ENCODE assay signal across 8 cellular contexts in the genomic region with DNA sequence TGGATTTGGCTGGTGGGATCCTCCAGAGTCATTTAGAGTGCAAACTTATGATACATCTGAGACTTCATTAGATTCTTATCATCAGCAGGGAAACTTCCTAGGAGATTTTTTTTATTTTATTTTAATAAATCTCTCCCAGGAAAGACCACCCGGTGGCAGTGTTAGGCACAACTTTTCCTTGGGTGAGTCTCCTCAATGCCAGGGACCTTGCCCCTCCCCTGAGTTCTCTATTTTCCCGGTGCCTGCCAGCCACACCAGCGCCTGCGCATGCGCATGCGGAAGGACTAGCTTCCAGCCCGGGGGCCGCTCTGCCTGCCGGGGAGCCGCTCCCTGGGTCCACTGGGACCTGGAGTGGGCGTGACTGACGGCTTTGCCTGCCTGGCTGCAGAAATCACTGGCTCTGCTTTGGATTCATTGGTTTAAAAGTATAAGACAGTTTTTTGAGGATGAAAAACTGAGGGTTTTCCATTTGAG.
DNase-seq lines count a peak whose midpoint lies in the region; ATAC-seq and TF ChIP-seq lines count a peak whose summit lies in the region.

No MANE protein-coding gene starts in this region.

- H3K4me3 ChIP-seq in iPS-18a (ENCODE audit: low read length): peak overlapping the region; percentile 59
- peak overlapping the region; percentile 38 for H3K4me3 ChIP-seq in smooth muscle cell

- no peaks in the 10 kb centered on the region for H3K23me2 ChIP-seq in H9 (ENCODE audit: insufficient read length, low read depth, low read length, poor library complexity, severe bottlenecking)

- H3K36me3 Mint-ChIP-seq in H9 (ENCODE audit: insufficient read depth in 1 of 3, low read depth in 3 of 3) (peaks cover 0 to 4% (median 4%) of the 10 kb centered on the region in 3 experiments; a peak in 2 of 7 replicates), brain (peaks cover 4% of the 10 kb centered on the region)

- no peak overlapping the region for H3T11ph ChIP-seq in H9 (ENCODE audit: low read length)

- no peak for ATAC-seq in GM18498 (IDR thresholded peaks at IDR 0.05; ENCODE audit: unreplicated experiment)

- H3K9me3 Mint-ChIP-seq in H9 (peaks cover 3 to 5% of the 10 kb centered on the region in 2 experiments; a peak in 4 of 5 replicates), brain (peaks cover 3 to 9% (median 6%) of the 10 kb centered on the region in 5 experiments)

- TF ChIP-seq CTCF in H9 (conservative IDR thresholded peaks at IDR 0.05) (peak; percentile 49; the same call in 2 of the 3 replicates), brain (conservative IDR thresholded peaks at IDR 0.05) (peak; percentile 46 to 50), smooth muscle cell (IDR thresholded peaks at IDR 0.05; ENCODE audit: borderline replicate concordance, insufficient read depth, poor library complexity, severe bottlenecking) (no peak)

- H3K9ac ChIP-seq in H9 (ENCODE audit: extremely low read depth, insufficient read length, low read length) (no peak overlapping the region), iPS-18a (ENCODE audit: low read length) (no peak overlapping the region), smooth muscle cell (ENCODE audit: low read depth) (no peak overlapping the region)

- H3K79me2 ChIP-seq in H9 (ENCODE audit: insufficient read depth, low read length) (no peaks in the 10 kb centered on the region), smooth muscle cell (ENCODE audit: low read depth) (no peaks in the 10 kb centered on the region)

- no peak overlapping the region for H2AK5ac ChIP-seq in H9 (ENCODE audit: insufficient read length, low read length)

- H2AFZ ChIP-seq in H9 (ENCODE audit: low read length): no peak overlapping the region
- H2AFZ ChIP-seq in smooth muscle cell (ENCODE audit: low read depth): peak overlapping the region; percentile 53

- H2BK120ac ChIP-seq in H9 (ENCODE audit: low read depth, low read length, poor library complexity, severe bottlenecking): no peak overlapping the region

- no peak overlapping the region for H3K4ac ChIP-seq in H9 (ENCODE audit: low read depth, low read length)

- no peak overlapping the region for H4K5ac ChIP-seq in H9 (ENCODE audit: insufficient read length, low read depth, low read length)

- H2BK15ac ChIP-seq in H9 (ENCODE audit: low read depth, low read length): no peak overlapping the region

- H3K18ac ChIP-seq in H9 (ENCODE audit: insufficient read length, low read depth, low read length): no peak overlapping the region

- no peak overlapping the region for H3K27ac ChIP-seq in H9 (ENCODE audit: insufficient read length, low read depth, low read length)
- H3K27ac ChIP-seq in iPS-18a (ENCODE audit: low read length): no peak overlapping the region
- no peak overlapping the region for H3K27ac ChIP-seq in smooth muscle cell (ENCODE audit: low read depth)

- DNase-seq in H9 (peak; percentile 93), NCI-H460 (ENCODE audit: extremely low read depth, low read depth) (peak; percentile 78), smooth muscle cell (lab: John Stamatoyannopoulos, UW; ENCODE audit: unreplicated experiment) (peak; percentile 37), RKO (ENCODE audit: low spot score) (no peak), NCI-H1930 (lab: John Stamatoyannopoulos, UW) (no peak)

- H3K14ac ChIP-seq in H9 (ENCODE audit: insufficient read depth, low read length): no peak overlapping the region

- H3K27ac Mint-ChIP-seq in H9 (no peak overlapping the region), brain (peak overlapping the region in 3 of 5 experiments; percentile 6 to 40 (median 10))

- H3K27me3 ChIP-seq in H9 (ENCODE audit: insufficient read depth, low read length): no peaks in the 10 kb centered on the region
- H3K27me3 ChIP-seq in iPS-18a (ENCODE audit: control insufficient read depth, insufficient read depth, low read length): no peaks in the 10 kb centered on the region
- no peaks in the 10 kb centered on the region for H3K27me3 ChIP-seq in smooth muscle cell (ENCODE audit: low read depth)

- H3K79me1 ChIP-seq in H9 (ENCODE audit: insufficient read depth, low read depth, low read length, poor library complexity, severe bottlenecking): no peaks in the 10 kb centered on the region

- H3K9me3 ChIP-seq in H9 (ENCODE audit: control insufficient read depth, low read depth, low read length) (no peaks in the 10 kb centered on the region), iPS-18a (ENCODE audit: control insufficient read depth, low read depth, low read length) (no peaks in the 10 kb centered on the region), smooth muscle cell (replicated peaks; ENCODE audit: low read depth) (no peaks in the 10 kb centered on the region)

- peak overlapping the region; percentile 18 for H3K4me2 ChIP-seq in H9 (ENCODE audit: insufficient read depth, insufficient read length, low read length)
- peak overlapping the region; percentile 79 for H3K4me2 ChIP-seq in smooth muscle cell

- H4K20me1 ChIP-seq in H9 (ENCODE audit: control insufficient read depth, insufficient read depth, insufficient read length): no peaks in the 10 kb centered on the region
- no peaks in the 10 kb centered on the region for H4K20me1 ChIP-seq in smooth muscle cell (ENCODE audit: low read depth)

- H2BK20ac ChIP-seq in H9 (ENCODE audit: low read depth, low read length, poor library complexity, severe bottlenecking): no peak overlapping the region

- no peak overlapping the region for H4K91ac ChIP-seq in H9 (ENCODE audit: insufficient read length, low read depth, low read length)

- peaks cover 6 to 7% of the 10 kb centered on the region in 2 experiments for H3K4me1 Mint-ChIP-seq in H9
- peaks cover 26% of the 10 kb centered on the region for H3K4me1 Mint-ChIP-seq in brain

- H3K23ac ChIP-seq in H9 (ENCODE audit: insufficient read length, low read depth, low read length): no peak overlapping the region

- H3K36me3 ChIP-seq in iPS-18a (ENCODE audit: control insufficient read depth, low read depth, low read length) (no peaks in the 10 kb centered on the region), smooth muscle cell (ENCODE audit: low read depth) (no peaks in the 10 kb centered on the region)

- no peak overlapping the region for H3K56ac ChIP-seq in H9 (ENCODE audit: insufficient read length, low read depth, low read length)

- no peak overlapping the region for H2BK12ac ChIP-seq in H9 (ENCODE audit: insufficient read length, low read depth, low read length)

- H3K4me1 ChIP-seq in H9 (ENCODE audit: insufficient read depth, low read length) (no peaks in the 10 kb centered on the region), iPS-18a (ENCODE audit: control insufficient read depth, low read depth, low read length) (peaks cover 6% of the 10 kb centered on the region), smooth muscle cell (ENCODE audit: low read depth) (no peaks in the 10 kb centered on the region)

- H4K8ac ChIP-seq in H9 (replicated peaks; ENCODE audit: insufficient read length, low read depth, low read length): no peak overlapping the region

- peak overlapping the region in 1 of 2 experiments; percentile 47; a peak in 2 of 5 replicates for H3K4me3 Mint-ChIP-seq in H9
- H3K4me3 Mint-ChIP-seq in brain: peak overlapping the region; percentile 58 to 80 (median 72)

- H3K27me3 Mint-ChIP-seq in H9 (ENCODE audit: low read depth) (no peaks in the 10 kb centered on the region), brain (peaks cover 5% of the 10 kb centered on the region)

- H2BK5ac ChIP-seq in H9 (ENCODE audit: insufficient read length, low read length): no peak overlapping the region

- no CpG with 5 or more reads among the region's 12 CpGs for WGBS in H9 (ENCODE audit: extremely low coverage, insufficient read length, low lambda C conversion rate)
- whole genome bisulfite sequencing in smooth muscle cell (ENCODE audit: low lambda C conversion rate): 3% methylated on average over 12 of the region's 12 CpGs

- H3F3A ChIP-seq in smooth muscle cell (ENCODE audit: low read depth): no peaks in the 10 kb centered on the region

Comparison
In these comparisons a context has a peak if more than half of its experiments do, and no peak if none do; other contexts are left out.
1. DNase-seq: peak in H9 (single experiment), NCI-H460 (single experiment) and smooth muscle cell (single experiment); none in RKO (single experiment) and NCI-H1930 (0 of 2).
2. H3K27ac Mint-ChIP-seq: peak in brain (3 of 5); none in H9 (0 of 3).